In genomic region chr17:33493566-33493965, GRCh38 we compare ENCODE assay signal across 26 cellular contexts.
"Had no signal": no experiment of that assay in that cellular context is flagged by ENCODE, and none has a peak within 500 bp of the region (broad histone marks: within the 10 kb centered on the region; RNA-seq: fewer than 3 reads in every experiment).

No MANE protein-coding gene starts in this region.

- H3K4me2 ChIP-seq: KMS-11 had no signal

- H3K27ac ChIP-seq: ascending aorta, KMS-11, RWPE1 had no signal

- H3K36me3 ChIP-seq: ascending aorta, MG63, Peyer's patch had no signal

- H3K4me1 ChIP-seq: ascending aorta had no signal

- H3K4me3 Mint-ChIP-seq: activated B cell treated with CpG ODN at 0.5 μM for 24 hours; activated CD4-positive, alpha-beta T cell treated with anti-CD3 and anti-CD28 coated beads, Interleukin-2, amount 10 ng/mL, durations not matched to agents 24 days and 14 days; activated CD8-positive, alpha-beta memory T cell treated with anti-CD3 and anti-CD28 coated beads, Interleukin-2, amount 10 ng/mL, durations not matched to agents 7 days and 5 days; activated naive CD4-positive, alpha-beta T cell treated with anti-CD3 and anti-CD28 coated beads, Interleukin-2, amount 50 U/mL, for 24 hours; activated T-cell treated with anti-CD3 and anti-CD28 coated beads, Interleukin-2, amount 50 U/mL, for 24 hours; activated T-helper 1 cell treated with anti-CD3 and anti-CD28 coated beads, Interleukin-12 subunit alpha, Interleukin-12 subunit beta, Interleukin-2, Interleukin-4 antibody, amounts not matched to agents 30 ng/mL and 10 ng/mL and 1 ng/mL, durations not matched to agents 14 hours and 24 hours and 36 hours; brain; central memory CD8-positive, alpha-beta T cell; T-cell had no signal

- H3K9me3 Mint-ChIP-seq: activated B cell treated with CpG ODN at 0.5 μM for 24 hours; activated CD4-positive, alpha-beta T cell treated with anti-CD3 and anti-CD28 coated beads, Interleukin-2, amount 10 ng/mL, durations not matched to agents 24 days and 14 days; activated naive CD4-positive, alpha-beta T cell treated with anti-CD3 and anti-CD28 coated beads, Interleukin-2, amount 50 U/mL, for 24 hours; activated T-cell treated with anti-CD3 and anti-CD28 coated beads, Interleukin-2, amount 50 U/mL, for 24 hours; activated T-helper 1 cell treated with anti-CD3 and anti-CD28 coated beads, Interleukin-12 subunit alpha, Interleukin-12 subunit beta, Interleukin-2, Interleukin-4 antibody, amounts not matched to agents 30 ng/mL and 10 ng/mL and 1 ng/mL, durations not matched to agents 14 hours and 24 hours and 36 hours; central memory CD8-positive, alpha-beta T cell; T-cell had no signal

- H3K9ac ChIP-seq: KMS-11 had no signal

- H3K27me3 ChIP-seq: ascending aorta, MG63, Peyer's patch had no signal

- H3K27me3 Mint-ChIP-seq: activated CD4-positive, alpha-beta T cell treated with anti-CD3 and anti-CD28 coated beads, Interleukin-2, amount 10 ng/mL, durations not matched to agents 24 days and 14 days; activated naive CD4-positive, alpha-beta T cell treated with anti-CD3 and anti-CD28 coated beads, Interleukin-2, amount 50 U/mL, for 24 hours had no signal

- H3K4me3 ChIP-seq: ascending aorta, MG63, Peyer's patch had no signal

- H3K36me3 Mint-ChIP-seq: activated CD8-positive, alpha-beta memory T cell treated with anti-CD3 and anti-CD28 coated beads, Interleukin-2, amount 10 ng/mL, durations not matched to agents 7 days and 5 days; activated naive CD4-positive, alpha-beta T cell treated with anti-CD3 and anti-CD28 coated beads, Interleukin-2, amount 50 U/mL, for 24 hours; brain; T-cell had no signal

- ATAC-seq: activated CD8-positive, alpha-beta memory T cell treated with anti-CD3 and anti-CD28 coated beads, Interleukin-2, amount 10 ng/mL, durations not matched to agents 7 days and 5 days; T-cell had no signal

- H3K4me1 Mint-ChIP-seq: activated B cell treated with CpG ODN at 0.5 μM for 24 hours; activated CD4-positive, alpha-beta T cell treated with anti-CD3 and anti-CD28 coated beads, Interleukin-2, amount 10 ng/mL, durations not matched to agents 24 days and 14 days; activated CD8-positive, alpha-beta memory T cell treated with anti-CD3 and anti-CD28 coated beads, Interleukin-2, amount 10 ng/mL, durations not matched to agents 7 days and 5 days; activated naive CD4-positive, alpha-beta T cell treated with anti-CD3 and anti-CD28 coated beads, Interleukin-2, amount 50 U/mL, for 24 hours; brain; central memory CD8-positive, alpha-beta T cell; T-cell had no signal

- H3K9me3 ChIP-seq: ascending aorta, MG63, Peyer's patch had no signal

- DNase-seq: activated B cell treated with CpG ODN at 0.5 μM for 24 hours; activated CD4-positive, alpha-beta T cell treated with anti-CD3 and anti-CD28 coated beads for 1 hour; activated CD4-positive, alpha-beta T cell treated with anti-CD3 and anti-CD28 coated beads, Interleukin-2, amount 10 ng/mL, durations not matched to agents 24 days and 14 days; activated CD4-positive, alpha-beta T cell treated with anti-CD3 and anti-CD28 coated beads, Interleukin-2, amount 50 U/mL, for 48 hours; activated CD8-positive, alpha-beta memory T cell treated with anti-CD3 and anti-CD28 coated beads, Interleukin-2, amount 10 ng/mL, durations not matched to agents 7 days and 5 days; activated effector memory CD4-positive, alpha-beta T cell treated with Interleukin-2 at 50 U/mL for 16 hours; activated naive CD4-positive, alpha-beta T cell; activated T-cell treated with anti-CD3 and anti-CD28 coated beads, Interleukin-2, amount 50 U/mL, for 24 hours; MG63; MV-4-11; NCI-H1092 treated with DMSO at 0.1 percent for 48 hours; NCI-H1417 treated with DMSO at 0.1 percent for 48 hours; NCI-H1694; NCI-H2029 treated with DMSO at 0.1 percent for 48 hours; Peyer's patch; Right ventricle myocardium superior; T-cell; T-helper 2 cell; T1000 had no signal

- H3K27ac Mint-ChIP-seq: activated B cell treated with CpG ODN at 0.5 μM for 24 hours; activated CD4-positive, alpha-beta T cell treated with anti-CD3 and anti-CD28 coated beads, Interleukin-2, amount 10 ng/mL, durations not matched to agents 24 days and 14 days; activated CD8-positive, alpha-beta memory T cell treated with anti-CD3 and anti-CD28 coated beads, Interleukin-2, amount 10 ng/mL, durations not matched to agents 7 days and 5 days; activated naive CD4-positive, alpha-beta T cell treated with anti-CD3 and anti-CD28 coated beads, Interleukin-2, amount 50 U/mL, for 24 hours; activated T-cell treated with anti-CD3 and anti-CD28 coated beads, Interleukin-2, amount 50 U/mL, for 24 hours; activated T-helper 1 cell treated with anti-CD3 and anti-CD28 coated beads, Interleukin-12 subunit alpha, Interleukin-12 subunit beta, Interleukin-2, Interleukin-4 antibody, amounts not matched to agents 30 ng/mL and 10 ng/mL and 1 ng/mL, durations not matched to agents 14 hours and 24 hours and 36 hours; T-cell had no signal
